ENCODE assay signal across 8 cellular contexts in the genomic region with DNA sequence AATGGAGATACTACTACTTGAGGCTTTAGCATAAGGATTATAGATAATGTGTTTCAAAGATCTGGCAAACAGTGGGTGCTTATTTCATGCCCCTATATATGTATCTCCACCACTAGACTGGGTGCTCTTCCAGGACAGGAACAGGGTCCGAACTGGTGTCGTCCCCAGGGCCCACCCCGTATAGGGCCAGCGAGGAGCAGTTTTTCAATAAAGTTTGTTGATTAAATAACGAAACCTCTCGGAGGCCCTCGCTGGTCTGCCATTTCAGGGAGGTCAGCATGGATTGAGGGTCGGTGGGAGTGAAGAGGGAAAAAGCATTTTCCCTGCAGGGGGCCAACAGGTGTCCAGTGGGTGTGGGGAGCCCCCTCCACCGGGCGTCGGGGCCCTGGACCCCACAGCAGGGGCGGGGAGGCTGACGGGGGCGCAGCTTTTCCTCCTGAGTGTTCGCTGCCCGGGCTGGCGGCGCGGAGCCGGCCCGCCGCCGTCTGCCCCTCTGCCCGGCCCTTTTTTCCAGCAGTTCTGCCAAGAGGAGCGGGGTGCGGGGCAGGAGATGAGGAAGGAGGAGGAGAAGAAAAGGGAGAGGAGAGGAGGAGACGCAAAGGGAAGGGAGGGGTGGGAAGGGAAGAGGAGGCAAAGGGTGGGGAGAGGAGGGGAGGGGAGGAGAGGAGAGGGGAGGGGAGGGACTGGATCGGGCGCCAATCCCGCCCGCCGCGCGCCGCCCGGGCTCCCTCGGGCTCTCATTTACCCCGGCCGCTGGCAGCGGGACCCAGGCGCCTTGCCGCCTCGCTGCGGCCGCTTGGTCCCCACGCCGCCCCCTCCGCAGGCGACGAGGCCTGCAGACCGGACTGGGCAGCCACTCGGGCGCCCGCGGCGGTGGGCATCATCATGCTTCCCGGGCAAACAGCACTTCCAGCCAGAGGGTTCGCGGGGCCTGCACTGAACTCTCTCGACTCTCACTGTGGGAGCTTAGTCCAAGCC.
A peak's percentile ranks its signal among the peaks of the same experiment; 100 is the strongest.
DNase-seq lines count a peak whose midpoint lies in the region; TF ChIP-seq lines count a peak whose summit lies in the region.

No MANE protein-coding gene starts in this region.

- H3K36me3 Mint-ChIP-seq in activated T-helper 1 cell treated with anti-CD3 and anti-CD28 coated beads, Interleukin-12 subunit alpha, Interleukin-12 subunit beta, Interleukin-2, Interleukin-4 antibody, amounts not matched to agents 30 ng/mL and 10 ng/mL and 1 ng/mL, durations not matched to agents 14 hours and 24 hours and 36 hours (ENCODE audit: low read depth) = no peaks in the 10 kb centered on the region

- CTCF ChIA-PET in HEK293T (lab: Yijun Ruan, JAX) = no interaction called here

- peak overlapping the region; percentile 53 for H3K4me3 Mint-ChIP-seq in activated T-helper 1 cell treated with anti-CD3 and anti-CD28 coated beads, Interleukin-12 subunit alpha, Interleukin-12 subunit beta, Interleukin-2, Interleukin-4 antibody, amounts not matched to agents 30 ng/mL and 10 ng/mL and 1 ng/mL, durations not matched to agents 14 hours and 24 hours and 36 hours

- H2AFZ ChIP-seq in neuronal stem cell (ENCODE audit: low read length) = peak overlapping the region; percentile 89

- H3K4me2 ChIP-seq in neuronal stem cell (ENCODE audit: insufficient read depth, low read length, poor library complexity, severe bottlenecking) = peak overlapping the region; percentile 76

- intact Hi-C loops in activated T-helper 1 cell treated with anti-CD3 and anti-CD28 coated beads, Interleukin-12 subunit alpha, Interleukin-12 subunit beta, Interleukin-2, Interleukin-4 antibody, amounts not matched to agents 30 ng/mL and 10 ng/mL and 1 ng/mL, durations not matched to agents 14 hours and 24 hours and 36 hours (cut with micrococcal nuclease) = loop anchor here (5.0 kb wide), 1 partner anchor 83 kb away; the partner anchor contains the start of gene AEN
- intact Hi-C loops in head of caudate nucleus (cut with DNase I) = no loop called here

- H3K4ac ChIP-seq in neuronal stem cell (ENCODE audit: low read length) = no peak overlapping the region

- H3K4me3 ChIP-seq in neuronal stem cell (ENCODE audit: low read length in 2 of 2) = peak overlapping the region in 1 of 2 donors; percentile 75

- no peaks in the 10 kb centered on the region for H3K36me3 ChIP-seq in neuronal stem cell (replicated peaks in 1 of 2; ENCODE audit: control insufficient read depth in 2 of 2, insufficient read depth in 2 of 2, low read length in 2 of 2)

- H3K27ac Mint-ChIP-seq in activated T-helper 1 cell treated with anti-CD3 and anti-CD28 coated beads, Interleukin-12 subunit alpha, Interleukin-12 subunit beta, Interleukin-2, Interleukin-4 antibody, amounts not matched to agents 30 ng/mL and 10 ng/mL and 1 ng/mL, durations not matched to agents 14 hours and 24 hours and 36 hours = no peak overlapping the region

- H3K9me3 ChIP-seq in neuronal stem cell (replicated peaks in 1 of 2; ENCODE audit: control insufficient read depth in 2 of 2, insufficient read depth in 1 of 2, low read depth in 1 of 2, low read length in 2 of 2) = no peaks in the 10 kb centered on the region

- no peak overlapping the region for H3K14ac ChIP-seq in neuronal stem cell (ENCODE audit: low read length)

- H3K9me3 Mint-ChIP-seq in activated T-helper 1 cell treated with anti-CD3 and anti-CD28 coated beads, Interleukin-12 subunit alpha, Interleukin-12 subunit beta, Interleukin-2, Interleukin-4 antibody, amounts not matched to agents 30 ng/mL and 10 ng/mL and 1 ng/mL, durations not matched to agents 14 hours and 24 hours and 36 hours = no peaks in the 10 kb centered on the region

- H3K27me3 ChIP-seq in neuronal stem cell (ENCODE audit: control insufficient read depth in 3 of 3, insufficient read depth in 3 of 3, low read depth in 1 of 3, low read length in 3 of 3) = peaks cover 0 to 92% (median 11%) of the 10 kb centered on the region in 3 experiments

- DNase-seq in GM03348 (ENCODE audit: low spot score) (peak; percentile 66), head of caudate nucleus (peak in 39 of 42 donors; percentile 19 to 73 (median 48)), neuronal stem cell (ENCODE audit: low spot score) (peak; percentile 24), mesenteric fat pad (ENCODE audit: low spot score) (no peak), NCI-H2029 (lab: John Stamatoyannopoulos, UW) (no peak), GF-D8 (lab: John Stamatoyannopoulos, UW) (no peak), HEK293T (ENCODE audit: extremely low spot score) (no peak)
- DNase-seq in activated T-helper 1 cell treated with anti-CD3 and anti-CD28 coated beads, Interleukin-12 subunit alpha, Interleukin-12 subunit beta, Interleukin-2, Interleukin-4 antibody, amounts not matched to agents 30 ng/mL and 10 ng/mL and 1 ng/mL, durations not matched to agents 14 hours and 24 hours and 36 hours (ENCODE audit: low spot score) = no peak

- H3K79me1 ChIP-seq in neuronal stem cell (ENCODE audit: low read depth, low read length) = no peaks in the 10 kb centered on the region

- no peak overlapping the region for H3K27ac ChIP-seq in neuronal stem cell (replicated peaks; ENCODE audit: low read length)

- no peak overlapping the region for H2BK5ac ChIP-seq in neuronal stem cell (ENCODE audit: low read length)

- no CpG with 5 or more reads among the region's 60 CpGs for WGBS in neuronal stem cell (ENCODE audit: extremely low coverage in 2 of 2, insufficient read length in 2 of 2, insufficient replicate concordance in 1 of 2), 2 donors

- peak overlapping the region; percentile 68 for H3K18ac ChIP-seq in neuronal stem cell (ENCODE audit: low read length)

- H3K23ac ChIP-seq in neuronal stem cell (ENCODE audit: low read depth, low read length, poor library complexity) = no peak overlapping the region

- POLR2A ChIA-PET in HEK293T (lab: Yijun Ruan, JAX) = no interaction called here

- H3K27me3 Mint-ChIP-seq in activated T-helper 1 cell treated with anti-CD3 and anti-CD28 coated beads, Interleukin-12 subunit alpha, Interleukin-12 subunit beta, Interleukin-2, Interleukin-4 antibody, amounts not matched to agents 30 ng/mL and 10 ng/mL and 1 ng/mL, durations not matched to agents 14 hours and 24 hours and 36 hours (ENCODE audit: insufficient read depth) = peaks cover 53% of the 10 kb centered on the region

- H2BK15ac ChIP-seq in neuronal stem cell (ENCODE audit: low read length) = no peak overlapping the region

- no peak overlapping the region for H2AK5ac ChIP-seq in neuronal stem cell (ENCODE audit: low read depth, low read length)

- no peak overlapping the region for H2BK12ac ChIP-seq in neuronal stem cell (ENCODE audit: low read length)

- H2BK120ac ChIP-seq in neuronal stem cell (ENCODE audit: low read depth, low read length) = no peak overlapping the region

- peaks cover 0 to 2% of the 10 kb centered on the region in 2 donors for H3K4me1 ChIP-seq in neuronal stem cell (ENCODE audit: control insufficient read depth in 2 of 2, insufficient read depth in 1 of 2, low read depth in 1 of 2, low read length in 2 of 2)

- H4K91ac ChIP-seq in neuronal stem cell (ENCODE audit: low read depth, low read length, poor library complexity) = no peak overlapping the region

- H3K4me1 Mint-ChIP-seq in activated T-helper 1 cell treated with anti-CD3 and anti-CD28 coated beads, Interleukin-12 subunit alpha, Interleukin-12 subunit beta, Interleukin-2, Interleukin-4 antibody, amounts not matched to agents 30 ng/mL and 10 ng/mL and 1 ng/mL, durations not matched to agents 14 hours and 24 hours and 36 hours (ENCODE audit: low read depth) = peaks cover 16% of the 10 kb centered on the region

- H3K9ac ChIP-seq in neuronal stem cell (ENCODE audit: low read depth, low read length, poor library complexity) = no peak overlapping the region

- H4K8ac ChIP-seq in neuronal stem cell (ENCODE audit: low read depth, low read length) = no peak overlapping the region

TF ChIP-seq in HEK293T, 16 proteins besides CTCF, POLR2A, EP300 and RAD21:
- no peak for TF ChIP-seq ARNT (IDR thresholded peaks at IDR 0.05)
- no peak for TF ChIP-seq NFRKB (IDR thresholded peaks at IDR 0.05)
- TF ChIP-seq LEF1 (IDR thresholded peaks at IDR 0.05; ENCODE audit: borderline replicate concordance) = no peak
- no peak for TF ChIP-seq FOXM1 (IDR thresholded peaks at IDR 0.05; ENCODE audit: borderline replicate concordance)
- TF ChIP-seq SUZ12 (IDR thresholded peaks at IDR 0.05) = no peak
- no peak for TF ChIP-seq BHLHE40 (IDR thresholded peaks at IDR 0.05; ENCODE audit: borderline replicate concordance)
- no peak for TF ChIP-seq L3MBTL2 (conservative IDR thresholded peaks at IDR 0.05)
- no peak for TF ChIP-seq FOXK2 (IDR thresholded peaks at IDR 0.05)
- TF ChIP-seq, protein P1, sequence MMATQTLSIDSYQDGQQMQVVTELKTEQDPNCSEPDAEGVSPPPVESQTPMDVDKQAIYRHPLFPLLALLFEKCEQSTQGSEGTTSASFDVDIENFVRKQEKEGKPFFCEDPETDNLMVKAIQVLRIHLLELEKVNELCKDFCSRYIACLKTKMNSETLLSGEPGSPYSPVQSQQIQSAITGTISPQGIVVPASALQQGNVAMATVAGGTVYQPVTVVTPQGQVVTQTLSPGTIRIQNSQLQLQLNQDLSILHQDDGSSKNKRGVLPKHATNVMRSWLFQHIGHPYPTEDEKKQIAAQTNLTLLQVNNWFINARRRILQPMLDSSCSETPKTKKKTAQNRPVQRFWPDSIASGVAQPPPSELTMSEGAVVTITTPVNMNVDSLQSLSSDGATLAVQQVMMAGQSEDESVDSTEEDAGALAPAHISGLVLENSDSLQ (IDR thresholded peaks at IDR 0.05) = no peak
- no peak for TF ChIP-seq ZNF384 (IDR thresholded peaks at IDR 0.05)
- no peak for TF ChIP-seq TARDBP (IDR thresholded peaks at IDR 0.05)

Comparison
In these comparisons a context has a peak if more than half of its experiments do, and no peak if none do; other contexts are left out.
1. DNase-seq: peak in GM03348 (single experiment), head of caudate nucleus (39 of 42) and neuronal stem cell (single experiment); none in activated T-helper 1 cell treated with anti-CD3 and anti-CD28 coated beads, Interleukin-12 subunit alpha, Interleukin-12 subunit beta, Interleukin-2, Interleukin-4 antibody, amounts not matched to agents 30 ng/mL and 10 ng/mL and 1 ng/mL, durations not matched to agents 14 hours and 24 hours and 36 hours (single experiment), mesenteric fat pad (single experiment), NCI-H2029 (single experiment), GF-D8 (single experiment) and HEK293T (single experiment).